ENCODE assay signal across 8 cellular contexts in the genomic region with DNA sequence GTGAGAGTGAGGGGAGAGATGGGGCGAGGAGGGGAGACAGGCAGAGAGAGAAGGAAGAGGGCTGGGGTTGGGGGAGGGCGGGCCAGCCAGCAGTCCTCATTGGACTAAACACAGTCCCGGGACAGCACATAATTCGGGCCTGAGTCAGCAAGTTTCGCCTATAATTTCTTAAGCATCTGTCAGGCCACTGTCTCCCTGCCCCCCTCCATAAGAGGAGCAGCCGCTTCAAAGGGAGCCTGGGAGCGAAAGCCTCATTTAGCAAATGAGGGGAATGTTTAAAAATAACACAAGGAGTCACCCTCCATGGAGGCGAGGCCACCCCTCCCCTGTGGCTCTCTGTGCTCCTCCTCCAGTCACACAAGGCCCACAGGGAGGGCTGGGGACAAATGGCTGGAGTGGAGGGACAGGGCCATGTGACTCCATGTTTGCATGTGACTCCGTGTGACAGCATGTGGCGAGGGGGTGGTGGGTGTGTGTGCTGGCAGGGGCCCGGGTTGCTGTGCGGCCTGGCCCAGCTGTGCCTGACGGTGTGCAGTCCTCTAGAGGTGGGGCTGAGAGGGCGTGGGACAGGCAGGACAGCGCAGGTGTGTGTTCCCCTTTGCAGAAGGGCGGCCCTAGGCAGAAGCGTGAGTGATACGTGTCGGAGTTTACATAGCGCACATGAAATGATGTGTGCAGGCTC.
A peak's percentile ranks its signal among the peaks of the same experiment; 100 is the strongest.
DNase-seq lines count a peak whose midpoint lies in the region; ATAC-seq, FAIRE-seq and TF ChIP-seq lines count a peak whose summit lies in the region.

No MANE protein-coding gene starts in this region.

- no peak overlapping the region for H4K91ac ChIP-seq in H9 (ENCODE audit: insufficient read length, low read depth, low read length)

- no peaks in the 10 kb centered on the region for H3K36me3 ChIP-seq in skeletal muscle satellite cell (ENCODE audit: insufficient read depth, low read length)

- H2BK120ac ChIP-seq in H9 (ENCODE audit: low read depth, low read length, poor library complexity, severe bottlenecking), result no peak overlapping the region

- 0 out of 2 replicates have a peak overlapping the region, but pooled peaks have one; percentile 21 for H3K14ac ChIP-seq in H9 (ENCODE audit: insufficient read depth, low read length)

- H2AFZ ChIP-seq in H9 (ENCODE audit: low read length), result no peak overlapping the region

- H4K5ac ChIP-seq in H9 (ENCODE audit: insufficient read length, low read depth, low read length), result no peak overlapping the region

- H3T11ph ChIP-seq in H9 (ENCODE audit: low read length), result no peak overlapping the region

- no peak overlapping the region for H3K4ac ChIP-seq in H9 (ENCODE audit: low read depth, low read length)

- intact Hi-C loops in cardiac septum (cut with DNase I), result no loop called here

- H4K20me1 ChIP-seq in H9 (ENCODE audit: control insufficient read depth, insufficient read depth, insufficient read length), result no peaks in the 10 kb centered on the region

- H3K4me2 ChIP-seq in H9 (ENCODE audit: insufficient read depth, insufficient read length, low read length) (no peak overlapping the region), skeletal muscle satellite cell (ENCODE audit: low read length) (peak overlapping the region; percentile 36)

- no peak overlapping the region for H2AK5ac ChIP-seq in H9 (ENCODE audit: insufficient read length, low read length)

- no peak for TF ChIP-seq CTCF in H9 (conservative IDR thresholded peaks at IDR 0.05)

- H3K4me1 Mint-ChIP-seq in H9, result peaks cover 18 to 19% of the 10 kb centered on the region in 2 experiments

- no peak overlapping the region for H3K18ac ChIP-seq in H9 (ENCODE audit: insufficient read length, low read depth, low read length)

- no peaks in the 10 kb centered on the region for H3K23me2 ChIP-seq in H9 (ENCODE audit: insufficient read length, low read depth, low read length, poor library complexity, severe bottlenecking)

- no peak for DNase-seq in H9
- DNase-seq in RPMI8226, result peak; percentile 49
- peak; percentile 84 for DNase-seq in cardiac septum (ENCODE audit: low spot score)
- DNase-seq in GM19239 (ENCODE audit: insufficient read length, low spot score), result no peak
- no peak for DNase-seq in stimulated activated CD4-positive, alpha-beta T cell treated with anti-CD3 and anti-CD28 coated beads, Interleukin-1b, Interleukin-23, amount 100 ng/mL, for 48 hours

- peaks cover 20% of the 10 kb centered on the region for H3K27me3 Mint-ChIP-seq in H9 (ENCODE audit: low read depth)

- peak overlapping the region; percentile 44 for H3K4me3 ChIP-seq in skeletal muscle satellite cell (ENCODE audit: low read length)

- H3K27ac ChIP-seq in H9 (ENCODE audit: insufficient read length, low read depth, low read length), result no peak overlapping the region

- no peak overlapping the region for H4K8ac ChIP-seq in H9 (replicated peaks; ENCODE audit: insufficient read length, low read depth, low read length)

- H3K9ac ChIP-seq in H9 (ENCODE audit: extremely low read depth, insufficient read length, low read length) (no peak overlapping the region), skeletal muscle satellite cell (ENCODE audit: low read depth, low read length) (peak overlapping the region; percentile 57)

- no peaks in the 10 kb centered on the region for H3K79me2 ChIP-seq in H9 (ENCODE audit: insufficient read depth, low read length)

- H3K56ac ChIP-seq in H9 (ENCODE audit: insufficient read length, low read depth, low read length), result no peak overlapping the region

- no CpG with 5 or more reads among the region's 20 CpGs for WGBS in H9 (ENCODE audit: extremely low coverage, insufficient read length, low lambda C conversion rate)

- no peak overlapping the region for H3K23ac ChIP-seq in H9 (ENCODE audit: insufficient read length, low read depth, low read length)

- no peak overlapping the region for H2BK15ac ChIP-seq in H9 (ENCODE audit: low read depth, low read length)

- H3K9me3 ChIP-seq in H9 (ENCODE audit: control insufficient read depth, low read depth, low read length), result no peaks in the 10 kb centered on the region
- H3K9me3 ChIP-seq in skeletal muscle satellite cell (replicated peaks; ENCODE audit: low read length), result no peaks in the 10 kb centered on the region

- H3K27me3 ChIP-seq in H9 (ENCODE audit: insufficient read depth, low read length) (no peaks in the 10 kb centered on the region), skeletal muscle satellite cell (ENCODE audit: control insufficient read depth, insufficient read depth, low read length) (no peaks in the 10 kb centered on the region)

- H2BK5ac ChIP-seq in H9 (ENCODE audit: insufficient read length, low read length), result no peak overlapping the region

- no peak overlapping the region for H2BK12ac ChIP-seq in H9 (ENCODE audit: insufficient read length, low read depth, low read length)

- H3K36me3 Mint-ChIP-seq in H9 (ENCODE audit: insufficient read depth in 1 of 3, low read depth in 3 of 3), result no peaks in the 10 kb centered on the region

- peak overlapping the region in 1 of 3 experiments; percentile 76; a peak in 1 of 7 replicates for H3K27ac Mint-ChIP-seq in H9

- no peaks in the 10 kb centered on the region for H3K9me3 Mint-ChIP-seq in H9

- H3K79me1 ChIP-seq in H9 (ENCODE audit: insufficient read depth, low read depth, low read length, poor library complexity, severe bottlenecking), result no peaks in the 10 kb centered on the region

- H3K4me1 ChIP-seq in H9 (ENCODE audit: insufficient read depth, low read length) (no peaks in the 10 kb centered on the region; the same call in 1 of the 2 replicates), skeletal muscle satellite cell (ENCODE audit: control insufficient read depth, insufficient read depth, low read length) (peaks cover 17% of the 10 kb centered on the region)

- H3K4me3 Mint-ChIP-seq in H9, result no peak overlapping the region

- ATAC-seq in HG02973 (IDR thresholded peaks at IDR 0.05; ENCODE audit: unreplicated experiment), result no peak
- no peak for ATAC-seq in GM21515 (IDR thresholded peaks at IDR 0.05; ENCODE audit: unreplicated experiment)

- H2BK20ac ChIP-seq in H9 (ENCODE audit: low read depth, low read length, poor library complexity, severe bottlenecking), result no peak overlapping the region

- FAIRE-seq in GM19239 (lab: Jason Lieb, UNC), result no peak

Comparison
In these comparisons a context has a peak if more than half of its experiments do, and no peak if none do; other contexts are left out.
1. DNase-seq: peak in RPMI8226 (single experiment) and cardiac septum (single experiment); none in H9 (single experiment), GM19239 (single experiment) and stimulated activated CD4-positive, alpha-beta T cell treated with anti-CD3 and anti-CD28 coated beads, Interleukin-1b, Interleukin-23, amount 100 ng/mL, for 48 hours (single experiment).